Comparison of ENCODE assay signal across 8 cellular contexts in the genomic region with DNA sequence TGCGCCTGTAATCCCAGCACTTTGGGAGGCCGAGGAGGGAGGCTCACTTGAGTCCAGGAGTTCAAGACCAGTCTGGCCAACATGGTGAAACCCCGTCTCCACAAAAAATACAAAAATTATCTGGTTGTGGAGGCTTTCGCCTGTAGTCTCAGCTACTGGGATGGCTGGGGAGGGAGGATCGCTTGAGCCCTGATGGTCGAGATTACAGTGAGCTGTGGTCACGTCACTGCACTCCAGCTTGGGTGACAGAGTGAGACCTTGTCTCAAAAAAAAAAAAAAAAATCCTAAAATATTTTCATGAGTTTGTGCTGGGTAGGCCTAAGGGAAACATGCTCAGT. TPM values are rescaled to one million over a fixed set of nuclear protein-coding genes. Genes with fewer than 3 reads are reported as not detected.
DNase-seq lines count a peak whose midpoint lies in the region; ATAC-seq, FAIRE-seq and TF ChIP-seq lines count a peak whose summit lies in the region.
"Not testable (repeated sequence)": the region's sequence is repeated elsewhere in the genome, so short reads cannot be mapped to it uniquely, and the experiment has no call there.

No MANE protein-coding gene starts in this region.

- H3K9me3 ChIP-seq in SJCRH30 (replicated peaks); pancreas; transverse colon: not testable (repeated sequence)

- not testable (repeated sequence) for H3K9me3 Mint-ChIP-seq in activated naive CD8-positive, alpha-beta T cell treated with anti-CD3 and anti-CD28 coated beads, Interleukin-2, amount 10 ng/mL, durations not matched to agents 7 days and 5 days

- FAIRE-seq in pancreas (lab: Jason Lieb, UNC): not testable (repeated sequence)

- POLR2A ChIA-PET in activated naive CD8-positive, alpha-beta T cell treated with anti-CD3 and anti-CD28 coated beads, Interleukin-2, amount 10 ng/mL, durations not matched to agents 7 days and 5 days (lab: Charles Lee): interaction anchor here (1.3 to 2.4 kb wide), 2 partner anchors 12 to 103 kb away, joined by 3 to 7 read pairs; no protein-coding TSS in a partner anchor

- peak; percentile 6 for ATAC-seq in HG02610 (IDR thresholded peaks at IDR 0.05; ENCODE audit: unreplicated experiment)
- ATAC-seq in activated naive CD8-positive, alpha-beta T cell treated with anti-CD3 and anti-CD28 coated beads, Interleukin-2, amount 10 ng/mL, durations not matched to agents 7 days and 5 days (ENCODE audit: low read depth); pancreas: not testable (repeated sequence)

- in situ Hi-C loops in transverse colon (cut with MboI; ENCODE audit: low pct_ligation_motif_present in 1 of 4, low pct_unique_long_range_greater_than_20kb in 1 of 4, low sequenced_read_pairs in 3 of 4): loop anchor here in 1 of 4 donors (10.0 kb wide), 2 partner anchors 104 to 534 kb away; partner anchors contain the start of genes ATM and NPAT

- H3K27ac Mint-ChIP-seq in activated naive CD8-positive, alpha-beta T cell treated with anti-CD3 and anti-CD28 coated beads, Interleukin-2, amount 10 ng/mL, durations not matched to agents 7 days and 5 days: peak overlapping the region; percentile 83

- not testable (repeated sequence) for TF ChIP-seq POLR2A in transverse colon (IDR thresholded peaks at IDR 0.05)

- peak overlapping the region; percentile 94 for H3K4me3 Mint-ChIP-seq in activated naive CD8-positive, alpha-beta T cell treated with anti-CD3 and anti-CD28 coated beads, Interleukin-2, amount 10 ng/mL, durations not matched to agents 7 days and 5 days

- H3K27ac ChIP-seq in SJCRH30: not testable (repeated sequence)
- H3K27ac ChIP-seq in layer of hippocampus (ENCODE audit: low read depth, low read length): peak overlapping the region; percentile 87
- peak overlapping the region; percentile 81 to 96 (median 96) for H3K27ac ChIP-seq in pancreas
- peak overlapping the region; percentile 93 to 96 (median 96) for H3K27ac ChIP-seq in transverse colon

- H3K4me3 ChIP-seq in SJCRH30 (peak overlapping the region; percentile 95), epithelial cell of esophagus (ENCODE audit: low read length) (peak overlapping the region; percentile 72), pancreas (peak overlapping the region in 2 of 4 donors; percentile 63 to 75), transverse colon (peak overlapping the region in 3 of 4 donors; percentile 74 to 80 (median 77))

- 50 to 52% methylated on average over 7 of the region's 7 CpGs for WGBS in pancreas, 2 donors
- WGBS in transverse colon (ENCODE audit: low coverage in 1 of 2), 2 donors: 46 to 65% methylated on average over 4 to 7 of the region's 7 CpGs

- not testable (repeated sequence) for TF ChIP-seq CTCF in epithelial cell of esophagus (IDR thresholded peaks at IDR 0.05; ENCODE audit: insufficient read depth, low read depth, low read length, missing control alignments); pancreas (IDR thresholded peaks at IDR 0.05); transverse colon (IDR thresholded peaks at IDR 0.05)

- not testable (repeated sequence) for H3K4me1 ChIP-seq in SJCRH30
- H3K4me1 ChIP-seq in pancreas (peaks cover 21 to 29% (median 26%) of the 10 kb centered on the region in 3 donors), transverse colon (peaks cover 12 to 44% (median 30%) of the 10 kb centered on the region in 4 donors)

- intact Hi-C loops in pancreas (cut with DNase I); transverse colon (cut with DNase I; ENCODE audit: low total_unique reads): not testable (repeated sequence)

- TF ChIP-seq EP300 in transverse colon (IDR thresholded peaks at IDR 0.05; ENCODE audit: low read depth): not testable (repeated sequence)

- peaks cover 29% of the 10 kb centered on the region for H3K4me1 Mint-ChIP-seq in activated naive CD8-positive, alpha-beta T cell treated with anti-CD3 and anti-CD28 coated beads, Interleukin-2, amount 10 ng/mL, durations not matched to agents 7 days and 5 days

- not testable (repeated sequence) for H3K27me3 Mint-ChIP-seq in activated naive CD8-positive, alpha-beta T cell treated with anti-CD3 and anti-CD28 coated beads, Interleukin-2, amount 10 ng/mL, durations not matched to agents 7 days and 5 days

- not testable (repeated sequence) for H3K36me3 ChIP-seq in SJCRH30, pancreas, transverse colon

- H3K27me3 ChIP-seq in SJCRH30; layer of hippocampus (ENCODE audit: control insufficient read depth, insufficient read depth, low read length); pancreas; transverse colon: not testable (repeated sequence)

- H3K36me3 Mint-ChIP-seq in activated naive CD8-positive, alpha-beta T cell treated with anti-CD3 and anti-CD28 coated beads, Interleukin-2, amount 10 ng/mL, durations not matched to agents 7 days and 5 days: not testable (repeated sequence)

- DNase-seq in CMK (ENCODE audit: low read depth): peak; percentile 4
- DNase-seq in SJCRH30; activated naive CD8-positive, alpha-beta T cell treated with anti-CD3 and anti-CD28 coated beads, Interleukin-2, amount 10 ng/mL, durations not matched to agents 7 days and 5 days; epithelial cell of esophagus (ENCODE audit: low read depth); pancreas; transverse colon: not testable (repeated sequence)

RNA-seq across cellular contexts. Expression of gene ACAT1, which starts 0.5 kb away (rescaled TPM):
- 62.0 and 65.9 TPM in 2 replicates for total RNA-seq in SJCRH30 (2014; rRNA removed; shearing (Covaris generic))
- 10 to 100 TPM; 41.5 to 42.2 TPM for total RNA-seq in activated naive CD8-positive, alpha-beta T cell treated with anti-CD3 and anti-CD28 coated beads, Interleukin-2, amount 10 ng/mL, durations not matched to agents 7 days and 5 days
- total RNA-seq in pancreas (10 to 100 TPM; 42.3 to 64.4 (median 53.4) TPM), transverse colon (100 to 1,000 TPM in 3 of 4 donors, 10 to 100 TPM in 1; 77.4 to 450 (median 242) TPM)
- polyA plus RNA-seq in pancreas: 10 to 100 TPM; 41.4 to 59.0 TPM
